ENCODE assay signal across 11 cellular contexts in genomic region chr19:34838248-34838647, GRCh38.
DNase-seq lines count a peak whose midpoint lies in the region; ATAC-seq and TF ChIP-seq lines count a peak whose summit lies in the region.
"Had no signal": no experiment of that assay in that cellular context is flagged by ENCODE, and none has a peak within 500 bp of the region (broad histone marks: within the 10 kb centered on the region; RNA-seq: fewer than 3 reads in every experiment).

No MANE protein-coding gene starts in this region.

- H3K27ac Mint-ChIP-seq in chondrocyte (ENCODE audit: unreplicated experiment) (no peak overlapping the region), mesothelial cell of epicardium (no peak overlapping the region), Calu3 (ENCODE audit: unreplicated experiment) (no peak overlapping the region)

- H3K9me3 ChIP-seq in HUES6 (ENCODE audit: control insufficient read depth, insufficient read depth, low read depth, low read length) (no peaks in the 10 kb centered on the region), Peyer's patch (no peaks in the 10 kb centered on the region)
- H3K9me3 ChIP-seq: suprapubic skin had no signal

- DNase-seq in COLO829 (ENCODE audit: low spot score) (peak; percentile 18), chondrocyte (ENCODE audit: low spot score) (no peak), mesothelial cell of epicardium (ENCODE audit: low spot score in 2 of 2, unreplicated experiment in 2 of 2) (no peak), Calu3 (no peak), Peyer's patch (no peak)
- DNase-seq: MV-4-11 had no signal

- no peak for TF ChIP-seq POLR2A in Peyer's patch (IDR thresholded peaks at IDR 0.05)

- no peaks in the 10 kb centered on the region for H3K4me1 Mint-ChIP-seq in chondrocyte (ENCODE audit: low read depth)
- peaks cover 12% of the 10 kb centered on the region for H3K4me1 Mint-ChIP-seq in mesothelial cell of epicardium
- no peaks in the 10 kb centered on the region for H3K4me1 Mint-ChIP-seq in Calu3 (ENCODE audit: low read depth, unreplicated experiment)

- TF ChIP-seq CTCF in chondrocyte (IDR thresholded peaks at IDR 0.05) (peak; percentile 23), mesothelial cell of epicardium (IDR thresholded peaks at IDR 0.05; ENCODE audit: unreplicated experiment) (no peak), Calu3 (IDR thresholded peaks at IDR 0.05; ENCODE audit: unreplicated experiment) (no peak), Peyer's patch (IDR thresholded peaks at IDR 0.05) (no peak)

- H3K4me3 Mint-ChIP-seq in chondrocyte (ENCODE audit: unreplicated experiment) (no peak overlapping the region), mesothelial cell of epicardium (peak overlapping the region; percentile 46), Calu3 (ENCODE audit: low read depth, unreplicated experiment) (no peak overlapping the region)

- H3K27ac ChIP-seq in HUES6 (ENCODE audit: low read depth, low read length) (no peak overlapping the region), Peyer's patch (peak overlapping the region in 2 of 4 donors; percentile 48 to 67)
- H3K27ac ChIP-seq: SK-N-MC, suprapubic skin had no signal

- no peak for ATAC-seq in GM21360 (IDR thresholded peaks at IDR 0.05; ENCODE audit: unreplicated experiment)
- no peak for ATAC-seq in HG03135 (IDR thresholded peaks at IDR 0.05; ENCODE audit: unreplicated experiment)

- H3K9ac ChIP-seq in HUES6 (ENCODE audit: low read length): no peak overlapping the region

- CTCF ChIA-PET in Calu3 (lab: Charles Lee): no interaction called here

- H3K36me3 Mint-ChIP-seq in chondrocyte (ENCODE audit: low read depth) (peaks cover 2% of the 10 kb centered on the region), mesothelial cell of epicardium (no peaks in the 10 kb centered on the region), Calu3 (ENCODE audit: insufficient read depth, unreplicated experiment) (no peaks in the 10 kb centered on the region)

- peaks cover 16% of the 10 kb centered on the region for H3K27me3 Mint-ChIP-seq in chondrocyte (ENCODE audit: low read depth)
- H3K27me3 Mint-ChIP-seq in mesothelial cell of epicardium (ENCODE audit: low read depth): peaks cover 72% of the 10 kb centered on the region
- H3K27me3 Mint-ChIP-seq in Calu3 (ENCODE audit: unreplicated experiment): peaks cover 67% of the 10 kb centered on the region

- no TSS peak for BruUV-seq in Calu3 (replicated peaks; lab: Mats Ljungman, UMichigan)

- H3K4me1 ChIP-seq in HUES6 (ENCODE audit: control insufficient read depth, insufficient read depth, low read length) (no peaks in the 10 kb centered on the region), Peyer's patch (peaks cover 0 to 22% (median 0%) of the 10 kb centered on the region in 4 donors)

- H3K36me3 ChIP-seq in HUES6 (ENCODE audit: control insufficient read depth, insufficient read depth, low read length): no peaks in the 10 kb centered on the region
- H3K36me3 ChIP-seq in Peyer's patch: no peaks in the 10 kb centered on the region
- H3K36me3 ChIP-seq: suprapubic skin had no signal

- peak overlapping the region; percentile 48 for H3K4me3 ChIP-seq in HUES6 (ENCODE audit: low read depth, low read length)
- H3K4me3 ChIP-seq in Peyer's patch: peak overlapping the region in 1 of 4 donors; percentile 34
- H3K4me3 ChIP-seq: SK-N-MC, suprapubic skin had no signal

- intact Hi-C loops in Calu3 (cut with micrococcal nuclease; ENCODE audit: unreplicated experiment): no loop called here

- H3K27me3 ChIP-seq in HUES6 (ENCODE audit: control insufficient read depth, insufficient read depth, low read length): peaks cover 24% of the 10 kb centered on the region
- no peaks in the 10 kb centered on the region for H3K27me3 ChIP-seq in Peyer's patch

- H3K9me3 Mint-ChIP-seq in chondrocyte (ENCODE audit: low read depth): peaks cover 4% of the 10 kb centered on the region
- H3K9me3 Mint-ChIP-seq in mesothelial cell of epicardium: no peaks in the 10 kb centered on the region
- no peaks in the 10 kb centered on the region for H3K9me3 Mint-ChIP-seq in Calu3 (ENCODE audit: low read depth, unreplicated experiment)
